ENCODE assay signal across 8 cellular contexts in the genomic region with DNA sequence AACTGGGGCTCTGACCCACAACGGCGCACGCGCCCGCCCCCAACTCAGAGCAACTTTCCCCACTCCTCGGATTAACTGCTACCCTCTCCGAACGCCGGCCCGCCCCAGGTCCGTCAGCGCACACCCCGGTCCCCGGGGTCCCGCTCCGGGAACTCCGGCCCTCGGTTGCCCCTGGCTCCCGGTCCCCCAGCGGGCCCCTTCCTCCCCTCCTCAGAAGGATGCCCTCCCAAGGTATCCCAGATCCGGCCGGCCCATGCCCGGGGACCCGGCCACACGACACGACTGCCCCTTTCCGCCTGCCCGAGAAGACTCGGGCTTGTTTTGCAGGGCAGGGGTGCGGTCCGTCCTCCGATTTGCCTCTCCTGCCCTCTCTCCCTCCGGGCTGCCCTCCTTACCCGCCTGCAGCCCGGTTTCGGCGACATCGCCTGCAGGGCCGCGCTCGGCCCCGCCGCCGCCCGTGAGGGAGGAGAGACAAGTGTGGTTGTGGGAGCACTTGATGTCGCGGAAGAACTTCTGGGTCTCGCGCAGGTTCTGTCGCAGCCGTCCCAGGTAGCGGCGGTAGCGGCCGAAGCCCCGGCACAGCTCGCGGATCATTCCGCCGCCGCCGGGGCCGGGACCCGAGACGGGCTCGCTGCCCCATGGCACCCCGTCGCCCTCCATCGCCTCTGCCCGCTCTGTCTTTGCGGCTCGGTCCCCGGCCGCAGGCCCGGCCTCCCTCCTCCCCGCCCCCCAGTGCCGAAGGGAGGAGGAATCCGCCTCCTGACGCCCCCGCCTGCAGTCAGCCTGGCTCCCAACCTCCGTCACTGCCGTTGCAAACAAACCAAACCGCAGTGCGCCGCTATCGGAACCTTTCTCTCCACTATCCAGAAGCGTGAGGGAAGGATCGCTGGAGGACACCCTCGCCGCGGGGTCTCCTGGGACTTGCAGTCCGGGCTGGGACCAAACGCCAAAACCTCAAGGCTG. TPM values are rescaled to one million over a fixed set of nuclear protein-coding genes. Genes with fewer than 3 reads are reported as not detected.
DNase-seq lines count a peak whose midpoint lies in the region; ATAC-seq and TF ChIP-seq lines count a peak whose summit lies in the region.

A gene with protein sequence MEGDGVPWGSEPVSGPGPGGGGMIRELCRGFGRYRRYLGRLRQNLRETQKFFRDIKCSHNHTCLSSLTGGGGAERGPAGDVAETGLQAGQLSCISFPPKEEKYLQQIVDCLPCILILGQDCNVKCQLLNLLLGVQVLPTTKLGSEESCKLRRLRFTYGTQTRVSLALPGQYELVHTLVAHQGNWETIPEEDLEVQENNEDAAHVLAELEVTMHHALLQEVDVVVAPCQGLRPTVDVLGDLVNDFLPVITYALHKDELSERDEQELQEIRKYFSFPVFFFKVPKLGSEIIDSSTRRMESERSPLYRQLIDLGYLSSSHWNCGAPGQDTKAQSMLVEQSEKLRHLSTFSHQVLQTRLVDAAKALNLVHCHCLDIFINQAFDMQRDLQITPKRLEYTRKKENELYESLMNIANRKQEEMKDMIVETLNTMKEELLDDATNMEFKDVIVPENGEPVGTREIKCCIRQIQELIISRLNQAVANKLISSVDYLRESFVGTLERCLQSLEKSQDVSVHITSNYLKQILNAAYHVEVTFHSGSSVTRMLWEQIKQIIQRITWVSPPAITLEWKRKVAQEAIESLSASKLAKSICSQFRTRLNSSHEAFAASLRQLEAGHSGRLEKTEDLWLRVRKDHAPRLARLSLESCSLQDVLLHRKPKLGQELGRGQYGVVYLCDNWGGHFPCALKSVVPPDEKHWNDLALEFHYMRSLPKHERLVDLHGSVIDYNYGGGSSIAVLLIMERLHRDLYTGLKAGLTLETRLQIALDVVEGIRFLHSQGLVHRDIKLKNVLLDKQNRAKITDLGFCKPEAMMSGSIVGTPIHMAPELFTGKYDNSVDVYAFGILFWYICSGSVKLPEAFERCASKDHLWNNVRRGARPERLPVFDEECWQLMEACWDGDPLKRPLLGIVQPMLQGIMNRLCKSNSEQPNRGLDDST (minus strand): TSS at position 827 of the 963 bp plus-strand sequence. CDS start 167 bp downstream, at position 660.

- dilution Hi-C loops in mammary epithelial cell (cut with HindIII; ENCODE audit: low sequenced_read_pairs): no loop called here

- H3K79me2 ChIP-seq in ACC112 (ENCODE audit: control insufficient read depth, insufficient read depth, low read length, unreplicated experiment) (peaks cover 36% of the 10 kb centered on the region), mammary epithelial cell (ENCODE audit: insufficient read depth, low read length) (peaks cover 39% of the 10 kb centered on the region)

- no TSS peak for BruUV-seq in mammary epithelial cell (replicated peaks; lab: Mats Ljungman, UMichigan)

- 1% methylated on average over 28 of the region's 93 CpGs for WGBS in mammary epithelial cell (ENCODE audit: low coverage, missing lambda C conversion rate)

- CTCF ChIA-PET in mammary epithelial cell (lab: Charles Lee; ENCODE audit: low non-redundant PET): no interaction called here

- peak; percentile 85 for DNase-seq in NCI-H2196 treated with DMSO at 0.1 percent for 48 hours (lab: John Stamatoyannopoulos, UW; ENCODE audit: unreplicated experiment)
- peak; percentile 93 for DNase-seq in mammary epithelial cell

- H4K20me1 ChIP-seq in mammary epithelial cell (ENCODE audit: insufficient read depth, low read length): no peaks in the 10 kb centered on the region

- H3K4me2 ChIP-seq in mammary epithelial cell (ENCODE audit: insufficient read depth, low read depth, low read length): peak within 1 kb of the TSS; percentile 86

- peak within 1 kb of the TSS; percentile 83 for H3K9ac ChIP-seq in mammary epithelial cell (ENCODE audit: insufficient read depth, low read length)
- peak within 1 kb of the TSS; percentile 86 for H3K9ac ChIP-seq in iPS-20b (ENCODE audit: low read depth, low read length)

- in situ Hi-C loops in mammary epithelial cell (cut with MboI; ENCODE audit: low sequenced_read_pairs in 2 of 2): loop anchor here in 1 of 2 donors (5.0 kb wide), 1 partner anchor 34 kb away; no protein-coding TSS in a partner anchor

- peak within 1 kb of the TSS; percentile 99 for H2AFZ ChIP-seq in ACC112 (ENCODE audit: low read length, unreplicated experiment)
- H2AFZ ChIP-seq in mammary epithelial cell (ENCODE audit: low read depth, low read length): peak within 1 kb of the TSS; percentile 95

- H3K4me3 ChIP-seq in ACC112 (ENCODE audit: low read depth, low read length) (peak within 1 kb of the TSS; percentile 94), WI38 (ENCODE audit: low read depth, low read length) (peak within 1 kb of the TSS; percentile 93), mammary epithelial cell (replicated peaks in 1 of 3; ENCODE audit: insufficient read depth in 1 of 3, low read depth in 2 of 3, low read length in 3 of 3) (peak within 1 kb of the TSS; percentile 71 to 97 (median 81)), iPS-20b (ENCODE audit: low read length) (peak within 1 kb of the TSS; percentile 83), skin epidermis (peak within 1 kb of the TSS; percentile 67 to 96 (median 86))

- intact Hi-C loops in mammary epithelial cell (cut with micrococcal nuclease): loop anchor here (1.0 to 5.0 kb wide), 4 partner anchors 16 to 89 kb away; a partner anchor contains a TSS

- H3K27me3 ChIP-seq in ACC112 (ENCODE audit: insufficient read depth, low read length) (no peaks in the 10 kb centered on the region), mammary epithelial cell (ENCODE audit: insufficient read depth, low read length) (no peaks in the 10 kb centered on the region), iPS-20b (ENCODE audit: insufficient read depth, low read length) (no peaks in the 10 kb centered on the region; the same call in 1 of the 2 replicates)

- TF ChIP-seq CTCF in WI38 (IDR thresholded peaks at IDR 0.05; ENCODE audit: low read depth, low read length) (no peak), mammary epithelial cell (conservative IDR thresholded peaks at IDR 0.05 in 1 of 2, IDR thresholded peaks at IDR 0.05 in 1 of 2; ENCODE audit: extremely low read depth in 1 of 2, insufficient read depth in 1 of 2, low read depth in 1 of 2, low read length in 2 of 2) (no peak)

- H3K36me3 ChIP-seq in ACC112 (ENCODE audit: insufficient read depth, low read length): no peaks in the 10 kb centered on the region
- no peaks in the 10 kb centered on the region for H3K36me3 ChIP-seq in mammary epithelial cell (ENCODE audit: insufficient read depth, low read length)
- no peaks in the 10 kb centered on the region for H3K36me3 ChIP-seq in iPS-20b (ENCODE audit: insufficient read depth, low read depth, low read length)

- ATAC-seq in GM18868 (IDR thresholded peaks at IDR 0.05; ENCODE audit: unreplicated experiment) (peak; percentile 89), HG03108 (IDR thresholded peaks at IDR 0.05; ENCODE audit: unreplicated experiment) (peak; percentile 81)

- H3K4me1 ChIP-seq in ACC112 (ENCODE audit: control insufficient read depth, insufficient read depth, low read length, unreplicated experiment) (peaks cover 16% of the 10 kb centered on the region), mammary epithelial cell (ENCODE audit: insufficient read depth, low read length) (peaks cover 4% of the 10 kb centered on the region), iPS-20b (ENCODE audit: insufficient read depth, low read length) (no peaks in the 10 kb centered on the region)

- H3K27ac ChIP-seq in ACC112 (ENCODE audit: low read depth, low read length) (peak within 1 kb of the TSS; percentile 51), mammary epithelial cell (ENCODE audit: insufficient read depth, low read depth, low read length) (peak within 1 kb of the TSS; percentile 80), iPS-20b (ENCODE audit: low read length) (peak within 1 kb of the TSS; percentile 32), skin epidermis (peak within 1 kb of the TSS; percentile 80 to 97 (median 93))

- H3K9me3 ChIP-seq in mammary epithelial cell (replicated peaks; ENCODE audit: insufficient read depth, low read length) (no peaks in the 10 kb centered on the region), iPS-20b (ENCODE audit: insufficient read depth, low read depth, low read length) (no peaks in the 10 kb centered on the region)

RNA-seq across cellular contexts. Expression of the gene that starts here (rescaled TPM):
- 10 to 100 TPM; 11.0 to 19.2 TPM for total RNA-seq in mammary epithelial cell
- polyA plus RNA-seq in mammary epithelial cell: 6.0 TPM
- 6.4 TPM for polyA minus RNA-seq in mammary epithelial cell

Comparison
In these comparisons a context has a peak if more than half of its experiments do, and no peak if none do; other contexts are left out.
1. Peak in every context shown above with its lines: DNase-seq, ATAC-seq, H3K4me3 ChIP-seq and H3K27ac ChIP-seq.
2. H3K27ac ChIP-seq: peak in every context shown above with its lines; median percentile 93 in skin epidermis; 80 in mammary epithelial cell; 51 in ACC112; 32 in iPS-20b.